In the genomic region with DNA sequence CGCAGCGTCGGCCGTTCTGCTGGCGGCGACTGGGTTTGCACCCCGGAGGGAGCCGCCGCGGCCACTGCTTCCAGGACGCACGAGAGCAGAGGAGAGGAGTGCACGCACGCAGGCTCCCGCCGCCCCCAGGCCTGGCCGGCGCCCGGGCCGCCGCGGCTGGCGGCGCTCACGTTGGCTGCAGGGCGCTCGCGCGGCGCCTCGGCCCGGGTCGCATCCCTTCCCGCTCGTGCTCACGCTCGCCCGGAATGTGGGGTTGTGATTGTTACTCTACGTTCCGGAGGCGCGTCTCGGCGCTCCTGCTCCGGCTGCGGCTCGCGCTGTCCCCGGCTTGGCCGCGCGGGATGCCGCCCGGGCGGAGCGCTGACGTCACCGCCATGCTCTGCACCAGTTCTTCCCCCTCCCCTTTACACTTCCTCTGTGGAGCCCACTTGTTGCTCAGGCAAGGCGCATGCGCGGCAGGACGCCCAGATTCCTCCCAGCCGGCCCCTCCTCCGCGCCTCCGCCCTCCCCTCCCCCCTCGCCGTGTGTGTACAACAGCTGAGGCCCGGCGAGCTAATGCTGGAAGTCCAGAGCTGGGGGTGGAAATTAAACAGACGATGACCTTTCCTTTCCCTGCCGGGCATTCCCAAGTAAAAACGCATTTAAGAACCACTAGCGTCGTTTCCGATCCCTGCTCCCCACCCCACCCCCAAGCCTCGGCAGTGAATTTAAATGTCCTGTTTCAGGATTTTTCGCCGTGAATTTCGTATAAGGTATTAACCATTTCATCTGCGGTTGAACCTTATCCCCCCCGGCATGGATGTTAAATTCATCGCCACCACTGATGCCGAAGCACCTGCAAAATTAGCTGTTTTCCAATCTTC, we compare ENCODE assay signal across 1 cellular context.
TF ChIP-seq lines count a peak whose summit lies in the region.

TSS of gene IRF2BPL (minus strand) at position 325 of the 863 bp plus-strand sequence. CDS start 916 bp downstream, outside the sequence.

TF ChIP-seq in HepG2, 621 proteins besides CTCF, POLR2A, EP300 and RAD21 (continued from another document and continues in another):
- TF ChIP-seq, protein P1, sequence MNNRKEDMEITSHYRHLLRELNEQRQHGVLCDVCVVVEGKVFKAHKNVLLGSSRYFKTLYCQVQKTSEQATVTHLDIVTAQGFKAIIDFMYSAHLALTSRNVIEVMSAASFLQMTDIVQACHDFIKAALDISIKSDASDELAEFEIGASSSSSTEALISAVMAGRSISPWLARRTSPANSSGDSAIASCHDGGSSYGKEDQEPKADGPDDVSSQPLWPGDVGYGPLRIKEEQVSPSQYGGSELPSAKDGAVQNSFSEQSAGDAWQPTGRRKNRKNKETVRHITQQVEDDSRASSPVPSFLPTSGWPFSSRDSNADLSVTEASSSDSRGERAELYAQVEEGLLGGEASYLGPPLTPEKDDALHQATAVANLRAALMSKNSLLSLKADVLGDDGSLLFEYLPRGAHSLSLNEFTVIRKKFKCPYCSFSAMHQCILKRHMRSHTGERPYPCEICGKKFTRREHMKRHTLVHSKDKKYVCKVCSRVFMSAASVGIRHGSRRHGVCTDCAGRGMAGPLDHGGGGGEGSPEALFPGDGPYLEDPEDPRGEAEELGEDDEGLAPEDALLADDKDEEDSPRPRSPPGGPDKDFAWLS (CRISPR knock-in tag; IDR thresholded peaks at IDR 0.05; ENCODE audit: borderline replicate concordance) = no peak
- TF ChIP-seq JDP2 (CRISPR knock-in tag; IDR thresholded peaks at IDR 0.05; ENCODE audit: borderline replicate concordance) = peak; percentile 22; the same call in 1 of the 2 replicates
- TF ChIP-seq ZNF329 (CRISPR knock-in tag; IDR thresholded peaks at IDR 0.05; ENCODE audit: low read depth) = peak; percentile 56; the same call in 1 of the 2 replicates
- no peak for TF ChIP-seq SNRNP70 (IDR thresholded peaks at IDR 0.05; ENCODE audit: low read depth, low read length)
- TF ChIP-seq CHD2 (IDR thresholded peaks at IDR 0.05; ENCODE audit: low read depth, low read length) = peak; percentile 75; the same call in 1 of the 2 replicates
- TF ChIP-seq, protein P2, sequence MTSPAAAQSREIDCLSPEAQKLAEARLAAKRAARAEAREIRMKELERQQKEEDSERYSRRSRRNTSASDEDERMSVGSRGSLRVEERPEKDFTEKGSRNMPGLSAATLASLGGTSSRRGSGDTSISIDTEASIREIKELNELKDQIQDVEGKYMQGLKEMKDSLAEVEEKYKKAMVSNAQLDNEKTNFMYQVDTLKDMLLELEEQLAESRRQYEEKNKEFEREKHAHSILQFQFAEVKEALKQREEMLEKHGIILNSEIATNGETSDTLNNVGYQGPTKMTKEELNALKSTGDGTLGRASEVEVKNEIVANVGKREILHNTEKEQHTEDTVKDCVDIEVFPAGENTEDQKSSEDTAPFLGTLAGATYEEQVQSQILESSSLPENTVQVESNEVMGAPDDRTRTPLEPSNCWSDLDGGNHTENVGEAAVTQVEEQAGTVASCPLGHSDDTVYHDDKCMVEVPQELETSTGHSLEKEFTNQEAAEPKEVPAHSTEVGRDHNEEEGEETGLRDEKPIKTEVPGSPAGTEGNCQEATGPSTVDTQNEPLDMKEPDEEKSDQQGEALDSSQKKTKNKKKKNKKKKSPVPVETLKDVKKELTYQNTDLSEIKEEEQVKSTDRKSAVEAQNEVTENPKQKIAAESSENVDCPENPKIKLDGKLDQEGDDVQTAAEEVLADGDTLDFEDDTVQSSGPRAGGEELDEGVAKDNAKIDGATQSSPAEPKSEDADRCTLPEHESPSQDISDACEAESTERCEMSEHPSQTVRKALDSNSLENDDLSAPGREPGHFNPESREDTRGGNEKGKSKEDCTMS (CRISPR knock-in tag; conservative IDR thresholded peaks at IDR 0.05) = no peak
- TF ChIP-seq JUN (CRISPR knock-in tag; IDR thresholded peaks at IDR 0.05) = peak; percentile 32; the same call in 1 of the 2 replicates
- no peak for TF ChIP-seq ZNF75D (CRISPR knock-in tag; IDR thresholded peaks at IDR 0.05; ENCODE audit: borderline replicate concordance)
- TF ChIP-seq SNAPC5 (CRISPR knock-in tag; IDR thresholded peaks at IDR 0.05; ENCODE audit: borderline replicate concordance) = no peak
- TF ChIP-seq, protein P3, sequence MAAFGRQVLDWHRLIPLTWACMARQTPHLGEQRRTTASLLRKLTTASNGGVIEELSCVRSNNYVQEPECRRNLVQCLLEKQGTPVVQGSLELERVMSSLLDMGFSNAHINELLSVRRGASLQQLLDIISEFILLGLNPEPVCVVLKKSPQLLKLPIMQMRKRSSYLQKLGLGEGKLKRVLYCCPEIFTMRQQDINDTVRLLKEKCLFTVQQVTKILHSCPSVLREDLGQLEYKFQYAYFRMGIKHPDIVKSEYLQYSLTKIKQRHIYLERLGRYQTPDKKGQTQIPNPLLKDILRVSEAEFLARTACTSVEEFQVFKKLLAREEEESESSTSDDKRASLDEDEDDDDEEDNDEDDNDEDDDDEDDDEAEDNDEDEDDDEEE (CRISPR knock-in tag; IDR thresholded peaks at IDR 0.05) = no peak; the same call in 1 of the 2 replicates
- peak; percentile 44; the same call in 1 of the 2 replicates for TF ChIP-seq ZNF230 (CRISPR knock-in tag; IDR thresholded peaks at IDR 0.05)
- no peak for TF ChIP-seq FOXJ3 (CRISPR knock-in tag; IDR thresholded peaks at IDR 0.05; ENCODE audit: borderline replicate concordance)
- peak; percentile 82; the same call in 1 of the 2 replicates for TF ChIP-seq ZNF746 (CRISPR knock-in tag; IDR thresholded peaks at IDR 0.05)
- TF ChIP-seq BCL6 (CRISPR knock-in tag; IDR thresholded peaks at IDR 0.05) = peak; percentile 77
- TF ChIP-seq MEIS1 (CRISPR knock-in tag; IDR thresholded peaks at IDR 0.05; ENCODE audit: borderline replicate concordance) = no peak
- no peak for TF ChIP-seq ZBTB26 (CRISPR knock-in tag; IDR thresholded peaks at IDR 0.05; ENCODE audit: borderline replicate concordance)
- TF ChIP-seq MTF1 (CRISPR knock-in tag; IDR thresholded peaks at IDR 0.05) = no peak
- no peak for TF ChIP-seq TRAFD1 (CRISPR knock-in tag; IDR thresholded peaks at IDR 0.05; ENCODE audit: borderline replicate concordance)
- no peak; the same call in 1 of the 2 replicates for TF ChIP-seq ZNF749 (CRISPR knock-in tag; IDR thresholded peaks at IDR 0.05; ENCODE audit: borderline replicate concordance)
- TF ChIP-seq ZBTB1 (CRISPR knock-in tag; IDR thresholded peaks at IDR 0.05; ENCODE audit: borderline replicate concordance) = no peak
- peak; percentile 91; the same call in 1 of the 2 replicates for TF ChIP-seq ZNF784 (CRISPR knock-in tag; IDR thresholded peaks at IDR 0.05; ENCODE audit: borderline replicate concordance)
- peak; percentile 82; the same call in 1 of the 2 replicates for TF ChIP-seq ERF (CRISPR knock-in tag; IDR thresholded peaks at IDR 0.05)
- peak in 1 of 2 experiments; percentile 41; a peak in 1 of 4 replicates for TF ChIP-seq NR2F1 (CRISPR knock-in tag; IDR thresholded peaks at IDR 0.05)
- peak; percentile 53; the same call in 1 of the 2 replicates for TF ChIP-seq HMG20B (CRISPR knock-in tag; conservative IDR thresholded peaks at IDR 0.05)
- peak; percentile 40; the same call in 1 of the 2 replicates for TF ChIP-seq ZNF292 (CRISPR knock-in tag; IDR thresholded peaks at IDR 0.05; ENCODE audit: borderline replicate concordance, low read depth)
- TF ChIP-seq ZNF460 (CRISPR knock-in tag; IDR thresholded peaks at IDR 0.05; ENCODE audit: borderline replicate concordance) = no peak; the same call in 1 of the 2 replicates
- no peak for TF ChIP-seq FOXA1 (IDR thresholded peaks at IDR 0.05)
- peak; percentile 93 for TF ChIP-seq FOXA1 (CRISPR knock-in tag; IDR thresholded peaks at IDR 0.05)
- TF ChIP-seq U2AF1 (optimal IDR thresholded peaks at IDR 0.05; ENCODE audit: low read depth, low read length) = no peak
- TF ChIP-seq SMC3 (IDR thresholded peaks at IDR 0.05; ENCODE audit: low read length) = 0 out of 2 replicates have a peak, but pooled peaks have one; percentile 3
- TF ChIP-seq ZNF33B (CRISPR knock-in tag; IDR thresholded peaks at IDR 0.05) = no peak
- 0 out of 2 replicates have a peak, but pooled peaks have one; percentile 36 for TF ChIP-seq ZNF136 (CRISPR knock-in tag; IDR thresholded peaks at IDR 0.05; ENCODE audit: low read depth)
- TF ChIP-seq KLF13 (CRISPR knock-in tag; IDR thresholded peaks at IDR 0.05) = no peak
- TF ChIP-seq ETV5 (CRISPR knock-in tag; IDR thresholded peaks at IDR 0.05; ENCODE audit: borderline replicate concordance) = peak; percentile 77
- TF ChIP-seq CCDC6 (CRISPR knock-in tag; IDR thresholded peaks at IDR 0.05) = peak; percentile 82
- TF ChIP-seq ZNF605 (CRISPR knock-in tag; IDR thresholded peaks at IDR 0.05) = no peak; the same call in 1 of the 2 replicates
- no peak for TF ChIP-seq ATF6 (CRISPR knock-in tag; conservative IDR thresholded peaks at IDR 0.05)
- TF ChIP-seq SKIL (CRISPR knock-in tag; IDR thresholded peaks at IDR 0.05; ENCODE audit: borderline replicate concordance) = peak; percentile 91
- peak; percentile 81; the same call in 1 of the 2 replicates for TF ChIP-seq ZSCAN29 (CRISPR knock-in tag; conservative IDR thresholded peaks at IDR 0.05)
- no peak for TF ChIP-seq ZNF180 (CRISPR knock-in tag; IDR thresholded peaks at IDR 0.05; ENCODE audit: borderline replicate concordance, low read depth)
- peak; percentile 29; the same call in 1 of the 2 replicates for TF ChIP-seq ZFP90 (CRISPR knock-in tag; IDR thresholded peaks at IDR 0.05; ENCODE audit: borderline replicate concordance)
- no peak for TF ChIP-seq NCOA5 (CRISPR knock-in tag; IDR thresholded peaks at IDR 0.05)
- peak; percentile 78 for TF ChIP-seq ZSCAN25 (CRISPR knock-in tag; IDR thresholded peaks at IDR 0.05)
- no peak for TF ChIP-seq ZNF234 (CRISPR knock-in tag; conservative IDR thresholded peaks at IDR 0.05)
- peak; percentile 86 for TF ChIP-seq MED1 (CRISPR knock-in tag; IDR thresholded peaks at IDR 0.05)
